In genomic region chr16:16120382-16121184, GRCh38 we compare ENCODE assay signal across 1 cellular context.
TF ChIP-seq lines count a peak whose summit lies in the region.

No MANE protein-coding gene starts in this region.

TF ChIP-seq in K562, 482 proteins besides CTCF, POLR2A, EP300 and RAD21 (continued from another document and continues in another):
- TF ChIP-seq ZNF398 (CRISPR knock-in tag; IDR thresholded peaks at IDR 0.05): no peak
- TF ChIP-seq SLC30A9 (CRISPR knock-in tag; IDR thresholded peaks at IDR 0.05): no peak
- TF ChIP-seq ELF4 (CRISPR knock-in tag; IDR thresholded peaks at IDR 0.05): peak; percentile 71; the same call in 1 of the 2 replicates
- TF ChIP-seq HBP1 (CRISPR knock-in tag; IDR thresholded peaks at IDR 0.05): no peak
- TF ChIP-seq ZNF583 (CRISPR knock-in tag; IDR thresholded peaks at IDR 0.05): no peak
- TF ChIP-seq CREB1 (IDR thresholded peaks at IDR 0.05): peak; percentile 60
- TF ChIP-seq CREB1 (CRISPR knock-in tag; IDR thresholded peaks at IDR 0.05): peak; percentile 54; the same call in 1 of the 2 replicates
- TF ChIP-seq ZNF586 (CRISPR knock-in tag; conservative IDR thresholded peaks at IDR 0.05): no peak
- no peak for TF ChIP-seq ELK1 (CRISPR knock-in tag; IDR thresholded peaks at IDR 0.05)
- peak; percentile 87 for TF ChIP-seq TAL1 (IDR thresholded peaks at IDR 0.05)
- no peak for TF ChIP-seq TRIM28 (IDR thresholded peaks at IDR 0.05)
- TF ChIP-seq FIP1L1 (IDR thresholded peaks at IDR 0.05; ENCODE audit: low read depth, low read length, poor library complexity, severe bottlenecking): no peak
- no peak for TF ChIP-seq TSHZ1 (CRISPR knock-in tag; IDR thresholded peaks at IDR 0.05)
- 0 out of 2 replicates have a peak, but pooled peaks have one; percentile 10 for TF ChIP-seq KLF6 (CRISPR knock-in tag; IDR thresholded peaks at IDR 0.05; ENCODE audit: borderline replicate concordance)
- no peak for TF ChIP-seq FOXK1 (CRISPR knock-in tag; IDR thresholded peaks at IDR 0.05; ENCODE audit: borderline replicate concordance)
- 0 out of 2 replicates have a peak, but pooled peaks have one; percentile 53 for TF ChIP-seq ZBTB17 (CRISPR knock-in tag; IDR thresholded peaks at IDR 0.05)
- no peak for TF ChIP-seq ZNF24 (IDR thresholded peaks at IDR 0.05)
- TF ChIP-seq ZBTB7A (IDR thresholded peaks at IDR 0.05; ENCODE audit: borderline replicate concordance, control insufficient read depth, low read depth, low read length): no peak
- no peak for TF ChIP-seq MTA3 (IDR thresholded peaks at IDR 0.05; ENCODE audit: borderline replicate concordance)
- TF ChIP-seq HNRNPUL1 (IDR thresholded peaks at IDR 0.05; ENCODE audit: low read length): no peak
- no peak for TF ChIP-seq TARDBP (IDR thresholded peaks at IDR 0.05)
- peak; percentile 44; the same call in 1 of the 2 replicates for TF ChIP-seq BACH1 (tag; IDR thresholded peaks at IDR 0.05)
- no peak for TF ChIP-seq PREB (CRISPR knock-in tag; IDR thresholded peaks at IDR 0.05)
- TF ChIP-seq PHB2 (IDR thresholded peaks at IDR 0.05; ENCODE audit: low read depth): peak; percentile 58; the same call in 1 of the 2 replicates
- no peak for TF ChIP-seq RERE (CRISPR knock-in tag; IDR thresholded peaks at IDR 0.05; ENCODE audit: borderline replicate concordance)
- no peak for TF ChIP-seq ZFP91 (CRISPR knock-in tag; IDR thresholded peaks at IDR 0.05)
- TF ChIP-seq NR0B1 (IDR thresholded peaks at IDR 0.05; ENCODE audit: partially characterized antibody): no peak
- peak; percentile 77; the same call in 1 of the 2 replicates for TF ChIP-seq ZNF592 (IDR thresholded peaks at IDR 0.05)
- no peak for TF ChIP-seq OTX1 (CRISPR knock-in tag; IDR thresholded peaks at IDR 0.05)
- TF ChIP-seq HNRNPLL (IDR thresholded peaks at IDR 0.05; ENCODE audit: low read depth, low read length, poor library complexity, severe bottlenecking): no peak
- TF ChIP-seq NRF1 (conservative IDR thresholded peaks at IDR 0.05 in 1 of 2, IDR thresholded peaks at IDR 0.05 in 1 of 2): no peak
- no peak for TF ChIP-seq TGIF2 (CRISPR knock-in tag; IDR thresholded peaks at IDR 0.05)
